ENCODE assay signal across 2 cellular contexts in the genomic region with DNA sequence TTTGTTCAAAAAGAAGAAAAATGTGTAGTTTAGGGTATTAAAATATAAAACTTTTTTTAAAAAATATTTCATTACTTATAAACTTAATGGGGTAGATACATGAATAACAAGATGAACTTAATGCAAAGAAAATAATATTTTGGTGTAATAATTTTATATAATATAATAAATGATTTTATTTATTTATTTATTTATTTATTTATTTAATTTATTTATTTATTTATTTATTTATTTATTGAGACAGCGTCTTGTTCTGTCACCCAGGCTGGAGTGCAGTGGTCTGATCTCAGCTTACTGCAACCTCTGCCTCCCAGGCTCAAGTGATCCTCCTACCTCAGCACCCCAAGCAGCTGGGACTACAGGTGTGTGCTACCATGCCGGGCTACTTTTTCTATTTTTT.
A peak's percentile ranks its signal among the peaks of the same experiment; 100 is the strongest.
TF ChIP-seq lines count a peak whose summit lies in the region.

No MANE protein-coding gene starts in this region.

TF ChIP-seq in A549, 52 proteins besides CTCF, POLR2A, EP300 and RAD21:
- TF ChIP-seq ZC3H11A (IDR thresholded peaks at IDR 0.05): peak; percentile 21; the same call in 1 of the 2 replicates
- TF ChIP-seq JUNB (IDR thresholded peaks at IDR 0.05): no peak

TF ChIP-seq in HepG2, 621 proteins besides CTCF, POLR2A, EP300 and RAD21:
- TF ChIP-seq, protein P1, sequence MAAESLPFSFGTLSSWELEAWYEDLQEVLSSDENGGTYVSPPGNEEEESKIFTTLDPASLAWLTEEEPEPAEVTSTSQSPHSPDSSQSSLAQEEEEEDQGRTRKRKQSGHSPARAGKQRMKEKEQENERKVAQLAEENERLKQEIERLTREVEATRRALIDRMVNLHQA (CRISPR knock-in tag; IDR thresholded peaks at IDR 0.05): no peak
- no peak for TF ChIP-seq KDM4B (CRISPR knock-in tag; IDR thresholded peaks at IDR 0.05)
- TF ChIP-seq, protein P2, sequence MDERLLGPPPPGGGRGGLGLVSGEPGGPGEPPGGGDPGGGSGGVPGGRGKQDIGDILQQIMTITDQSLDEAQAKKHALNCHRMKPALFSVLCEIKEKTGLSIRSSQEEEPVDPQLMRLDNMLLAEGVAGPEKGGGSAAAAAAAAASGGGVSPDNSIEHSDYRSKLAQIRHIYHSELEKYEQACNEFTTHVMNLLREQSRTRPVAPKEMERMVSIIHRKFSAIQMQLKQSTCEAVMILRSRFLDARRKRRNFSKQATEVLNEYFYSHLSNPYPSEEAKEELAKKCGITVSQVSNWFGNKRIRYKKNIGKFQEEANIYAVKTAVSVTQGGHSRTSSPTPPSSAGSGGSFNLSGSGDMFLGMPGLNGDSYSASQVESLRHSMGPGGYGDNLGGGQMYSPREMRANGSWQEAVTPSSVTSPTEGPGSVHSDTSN (CRISPR knock-in tag; IDR thresholded peaks at IDR 0.05): no peak
- no peak for TF ChIP-seq ONECUT2 (CRISPR knock-in tag; IDR thresholded peaks at IDR 0.05)
- TF ChIP-seq MXI1 (IDR thresholded peaks at IDR 0.05; ENCODE audit: borderline replicate concordance, low read depth, low read length): no peak
- TF ChIP-seq, protein P3, sequence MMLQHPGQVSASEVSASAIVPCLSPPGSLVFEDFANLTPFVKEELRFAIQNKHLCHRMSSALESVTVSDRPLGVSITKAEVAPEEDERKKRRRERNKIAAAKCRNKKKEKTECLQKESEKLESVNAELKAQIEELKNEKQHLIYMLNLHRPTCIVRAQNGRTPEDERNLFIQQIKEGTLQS (CRISPR knock-in tag; IDR thresholded peaks at IDR 0.05): no peak
- no peak for TF ChIP-seq ZNF768 (CRISPR knock-in tag; IDR thresholded peaks at IDR 0.05)
- TF ChIP-seq, protein P4, sequence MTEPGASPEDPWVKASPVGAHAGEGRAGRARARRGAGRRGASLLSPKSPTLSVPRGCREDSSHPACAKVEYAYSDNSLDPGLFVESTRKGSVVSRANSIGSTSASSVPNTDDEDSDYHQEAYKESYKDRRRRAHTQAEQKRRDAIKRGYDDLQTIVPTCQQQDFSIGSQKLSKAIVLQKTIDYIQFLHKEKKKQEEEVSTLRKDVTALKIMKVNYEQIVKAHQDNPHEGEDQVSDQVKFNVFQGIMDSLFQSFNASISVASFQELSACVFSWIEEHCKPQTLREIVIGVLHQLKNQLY (CRISPR knock-in tag; IDR thresholded peaks at IDR 0.05): no peak
- no peak for TF ChIP-seq CENPT (CRISPR knock-in tag; IDR thresholded peaks at IDR 0.05; ENCODE audit: low read depth)
- TF ChIP-seq ZNF737 (CRISPR knock-in tag; IDR thresholded peaks at IDR 0.05; ENCODE audit: borderline replicate concordance): no peak
- TF ChIP-seq, protein P5, sequence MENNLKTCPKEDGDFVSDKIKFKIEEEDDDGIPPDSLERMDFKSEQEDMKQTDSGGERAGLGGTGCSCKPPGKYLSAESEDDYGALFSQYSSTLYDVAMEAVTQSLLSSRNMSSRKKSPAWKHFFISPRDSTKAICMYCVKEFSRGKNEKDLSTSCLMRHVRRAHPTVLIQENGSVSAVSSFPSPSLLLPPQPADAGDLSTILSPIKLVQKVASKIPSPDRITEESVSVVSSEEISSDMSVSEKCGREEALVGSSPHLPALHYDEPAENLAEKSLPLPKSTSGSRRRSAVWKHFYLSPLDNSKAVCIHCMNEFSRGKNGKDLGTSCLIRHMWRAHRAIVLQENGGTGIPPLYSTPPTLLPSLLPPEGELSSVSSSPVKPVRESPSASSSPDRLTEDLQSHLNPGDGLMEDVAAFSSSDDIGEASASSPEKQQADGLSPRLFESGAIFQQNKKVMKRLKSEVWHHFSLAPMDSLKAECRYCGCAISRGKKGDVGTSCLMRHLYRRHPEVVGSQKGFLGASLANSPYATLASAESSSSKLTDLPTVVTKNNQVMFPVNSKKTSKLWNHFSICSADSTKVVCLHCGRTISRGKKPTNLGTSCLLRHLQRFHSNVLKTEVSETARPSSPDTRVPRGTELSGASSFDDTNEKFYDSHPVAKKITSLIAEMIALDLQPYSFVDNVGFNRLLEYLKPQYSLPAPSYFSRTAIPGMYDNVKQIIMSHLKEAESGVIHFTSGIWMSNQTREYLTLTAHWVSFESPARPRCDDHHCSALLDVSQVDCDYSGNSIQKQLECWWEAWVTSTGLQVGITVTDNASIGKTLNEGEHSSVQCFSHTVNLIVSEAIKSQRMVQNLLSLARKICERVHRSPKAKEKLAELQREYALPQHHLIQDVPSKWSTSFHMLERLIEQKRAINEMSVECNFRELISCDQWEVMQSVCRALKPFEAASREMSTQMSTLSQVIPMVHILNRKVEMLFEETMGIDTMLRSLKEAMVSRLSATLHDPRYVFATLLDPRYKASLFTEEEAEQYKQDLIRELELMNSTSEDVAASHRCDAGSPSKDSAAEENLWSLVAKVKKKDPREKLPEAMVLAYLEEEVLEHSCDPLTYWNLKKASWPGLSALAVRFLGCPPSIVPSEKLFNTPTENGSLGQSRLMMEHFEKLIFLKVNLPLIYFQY (CRISPR knock-in tag; IDR thresholded peaks at IDR 0.05; ENCODE audit: borderline replicate concordance): no peak
- no peak for TF ChIP-seq ZFY (CRISPR knock-in tag; IDR thresholded peaks at IDR 0.05)
- no peak for TF ChIP-seq NR1H2 (CRISPR knock-in tag; IDR thresholded peaks at IDR 0.05; ENCODE audit: borderline replicate concordance, low read depth)
- no peak for TF ChIP-seq MEF2D (CRISPR knock-in tag; IDR thresholded peaks at IDR 0.05)
- TF ChIP-seq, protein P6, sequence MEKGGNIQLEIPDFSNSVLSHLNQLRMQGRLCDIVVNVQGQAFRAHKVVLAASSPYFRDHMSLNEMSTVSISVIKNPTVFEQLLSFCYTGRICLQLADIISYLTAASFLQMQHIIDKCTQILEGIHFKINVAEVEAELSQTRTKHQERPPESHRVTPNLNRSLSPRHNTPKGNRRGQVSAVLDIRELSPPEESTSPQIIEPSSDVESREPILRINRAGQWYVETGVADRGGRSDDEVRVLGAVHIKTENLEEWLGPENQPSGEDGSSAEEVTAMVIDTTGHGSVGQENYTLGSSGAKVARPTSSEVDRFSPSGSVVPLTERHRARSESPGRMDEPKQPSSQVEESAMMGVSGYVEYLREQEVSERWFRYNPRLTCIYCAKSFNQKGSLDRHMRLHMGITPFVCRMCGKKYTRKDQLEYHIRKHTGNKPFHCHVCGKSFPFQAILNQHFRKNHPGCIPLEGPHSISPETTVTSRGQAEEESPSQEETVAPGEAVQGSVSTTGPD (CRISPR knock-in tag; IDR thresholded peaks at IDR 0.05): no peak
- TF ChIP-seq FOXK2 (IDR thresholded peaks at IDR 0.05): no peak
- no peak for TF ChIP-seq STAG1 (CRISPR knock-in tag; IDR thresholded peaks at IDR 0.05)
- no peak for TF ChIP-seq SCMH1 (CRISPR knock-in tag; IDR thresholded peaks at IDR 0.05; ENCODE audit: borderline replicate concordance)
